In the genomic region with DNA sequence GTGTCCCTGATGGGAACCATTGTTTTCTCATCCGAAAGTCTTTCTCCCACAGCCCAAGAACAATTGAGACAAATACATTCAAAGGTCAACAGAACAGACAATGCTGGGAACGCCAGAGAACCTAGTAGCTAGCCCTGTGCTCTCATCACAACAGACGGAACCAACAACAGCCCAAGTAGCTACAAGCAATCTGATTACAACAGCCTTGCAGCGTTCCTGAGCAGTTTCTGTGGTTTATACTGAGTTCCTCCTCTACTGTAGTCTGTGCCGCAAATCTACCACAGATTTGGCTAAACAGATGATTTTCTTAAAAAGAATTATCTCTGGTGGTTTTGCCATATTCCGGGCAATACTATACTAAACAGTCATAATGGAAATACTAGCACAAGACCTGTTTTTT, we compare ENCODE assay signal across 8 cellular contexts.
A peak's percentile ranks its signal among the peaks of the same experiment; 100 is the strongest.
DNase-seq lines count a peak whose midpoint lies in the region; ATAC-seq and TF ChIP-seq lines count a peak whose summit lies in the region.

No MANE protein-coding gene starts in this region.

- peak; percentile 89 for ATAC-seq in GM19468 (IDR thresholded peaks at IDR 0.05; ENCODE audit: extremely low read depth, unreplicated experiment)
- ATAC-seq in HG03354 (IDR thresholded peaks at IDR 0.05; ENCODE audit: poor library complexity, severe bottlenecking, unreplicated experiment): peak; percentile 91

- TF ChIP-seq CTCF in AG09309 (IDR thresholded peaks at IDR 0.05; ENCODE audit: control insufficient read depth, insufficient read depth, low read depth, low read length, missing control alignments): no peak
- no peak for TF ChIP-seq CTCF in astrocyte of the spinal cord (IDR thresholded peaks at IDR 0.05; ENCODE audit: low read depth, low read length)

- DNase-seq in AG09309 (ENCODE audit: low read depth) (peak; percentile 90), astrocyte of the spinal cord (ENCODE audit: low read depth, low spot score) (peak; percentile 71), DMS114 treated with DMSO at 0.1 percent for 48 hours (lab: John Stamatoyannopoulos, UW; ENCODE audit: unreplicated experiment) (no peak), hypothalamus (lab: John Stamatoyannopoulos, UW) (no peak), foreskin melanocyte (no peak), globus pallidus (ENCODE audit: low spot score) (no peak)

- H3K4me3 ChIP-seq in AG09309 (ENCODE audit: control insufficient read depth, low read depth, low read length) (no peak overlapping the region), astrocyte of the spinal cord (ENCODE audit: low read depth, low read length) (no peak overlapping the region)

- in situ Hi-C loops in astrocyte of the spinal cord (cut with HindIII; ENCODE audit: low sequenced_read_pairs): no loop called here

Comparison
In these comparisons a context has a peak if more than half of its experiments do, and no peak if none do; other contexts are left out.
1. DNase-seq: peak in AG09309 (single experiment) and astrocyte of the spinal cord (single experiment); none in DMS114 treated with DMSO at 0.1 percent for 48 hours (single experiment), hypothalamus (0 of 51), foreskin melanocyte (single experiment) and globus pallidus (single experiment).